ENCODE assay signal across 8 cellular contexts in genomic region chr2:206443735-206444527, GRCh38. TPM values are rescaled to one million over a fixed set of nuclear protein-coding genes. Genes with fewer than 3 reads are reported as not detected.
A peak's percentile ranks its signal among the peaks of the same experiment; 100 is the strongest.
DNase-seq lines count a peak whose midpoint lies in the region; TF ChIP-seq lines count a peak whose summit lies in the region.

No MANE protein-coding gene starts in this region.

- no peak for TF ChIP-seq CTCF in MCF 10A (IDR thresholded peaks at IDR 0.05; ENCODE audit: unreplicated experiment)

- peaks cover 50% of the 10 kb centered on the region for H3K27me3 Mint-ChIP-seq in MCF 10A (ENCODE audit: insufficient read depth, unreplicated experiment)

- peak overlapping the region; percentile 66 for H3K4me3 Mint-ChIP-seq in MCF 10A (ENCODE audit: unreplicated experiment)

- POLR2A ChIA-PET in HEK293T (lab: Yijun Ruan, JAX) (no interaction called here), MCF 10A (lab: Yijun Ruan, JAX) (no interaction called here)

- H3K27ac Mint-ChIP-seq in MCF 10A (ENCODE audit: low read depth, unreplicated experiment): no peak overlapping the region

- intact Hi-C loops in MCF 10A (cut with micrococcal nuclease): loop anchor here (10.0 kb wide), 1 partner anchor 279 kb away; no protein-coding TSS in a partner anchor

- H3K9me3 Mint-ChIP-seq in MCF 10A (ENCODE audit: unreplicated experiment): no peaks in the 10 kb centered on the region

- H3K4me1 Mint-ChIP-seq in MCF 10A (ENCODE audit: insufficient read depth, unreplicated experiment): peaks cover under 1% of the 10 kb centered on the region

- no TSS peak for BruUV-seq in MCF 10A (replicated peaks; lab: Mats Ljungman, UMichigan)

- CTCF ChIA-PET in HEK293T (lab: Yijun Ruan, JAX) (no interaction called here), MCF 10A (lab: Yijun Ruan, JAX) (interaction anchor here (0.8 kb wide), 1 partner anchor 27 kb away, joined by 3 read pairs; no protein-coding TSS in a partner anchor)

- DNase-seq in NOMO-1 treated with DMSO at 0.1 percent for 48 hours (lab: John Stamatoyannopoulos, UW; ENCODE audit: unreplicated experiment): peak; percentile 10
- DNase-seq in NOMO-1 treated with dmso at 0.1 percent for 144 hours (lab: John Stamatoyannopoulos, UW; ENCODE audit: unreplicated experiment): no peak
- peak; percentile 69 for DNase-seq in HEK293T (ENCODE audit: extremely low spot score)
- DNase-seq in NCI-H69 (lab: John Stamatoyannopoulos, UW): peak; percentile 64
- no peak for DNase-seq in MCF 10A (ENCODE audit: unreplicated experiment)
- DNase-seq in iris pigment epithelial cell (ENCODE audit: low read depth): peak; percentile 42
- DNase-seq in stimulated activated CD4-positive, alpha-beta T cell treated with anti-CD3 and anti-CD28 coated beads, Interleukin-1b, Interleukin-23, amount 100 ng/mL, for 48 hours: peak; percentile 9
- no peak for DNase-seq in SKM-1 (lab: John Stamatoyannopoulos, UW; ENCODE audit: unreplicated experiment)

- no peaks in the 10 kb centered on the region for H3K36me3 Mint-ChIP-seq in MCF 10A (ENCODE audit: insufficient read depth, unreplicated experiment)

TF ChIP-seq in HEK293T, 16 proteins besides CTCF, POLR2A, EP300 and RAD21:
- TF ChIP-seq FOXA1 (IDR thresholded peaks at IDR 0.05) (no peak), SP1 (IDR thresholded peaks at IDR 0.05) (no peak), FOXM1 (IDR thresholded peaks at IDR 0.05; ENCODE audit: borderline replicate concordance) (no peak), BHLHE40 (IDR thresholded peaks at IDR 0.05; ENCODE audit: borderline replicate concordance) (no peak), PKNOX1 (IDR thresholded peaks at IDR 0.05) (no peak)

RNA-seq across cellular contexts. Expression of gene ADAM23, which starts 0.6 kb away (rescaled TPM):
- total RNA-seq in MCF 10A (2022): 0.12 TPM in 1 of 2 replicates, not detected in the other

Comparison
In these comparisons a context has a peak if more than half of its experiments do, and no peak if none do; other contexts are left out.
1. DNase-seq: peak in NOMO-1 treated with DMSO at 0.1 percent for 48 hours (single experiment), HEK293T (single experiment), NCI-H69 (single experiment), iris pigment epithelial cell (single experiment) and stimulated activated CD4-positive, alpha-beta T cell treated with anti-CD3 and anti-CD28 coated beads, Interleukin-1b, Interleukin-23, amount 100 ng/mL, for 48 hours (single experiment); none in NOMO-1 treated with dmso at 0.1 percent for 144 hours (single experiment), MCF 10A (single experiment) and SKM-1 (single experiment).